Comparison of ENCODE assay signal across 8 cellular contexts in the genomic region with DNA sequence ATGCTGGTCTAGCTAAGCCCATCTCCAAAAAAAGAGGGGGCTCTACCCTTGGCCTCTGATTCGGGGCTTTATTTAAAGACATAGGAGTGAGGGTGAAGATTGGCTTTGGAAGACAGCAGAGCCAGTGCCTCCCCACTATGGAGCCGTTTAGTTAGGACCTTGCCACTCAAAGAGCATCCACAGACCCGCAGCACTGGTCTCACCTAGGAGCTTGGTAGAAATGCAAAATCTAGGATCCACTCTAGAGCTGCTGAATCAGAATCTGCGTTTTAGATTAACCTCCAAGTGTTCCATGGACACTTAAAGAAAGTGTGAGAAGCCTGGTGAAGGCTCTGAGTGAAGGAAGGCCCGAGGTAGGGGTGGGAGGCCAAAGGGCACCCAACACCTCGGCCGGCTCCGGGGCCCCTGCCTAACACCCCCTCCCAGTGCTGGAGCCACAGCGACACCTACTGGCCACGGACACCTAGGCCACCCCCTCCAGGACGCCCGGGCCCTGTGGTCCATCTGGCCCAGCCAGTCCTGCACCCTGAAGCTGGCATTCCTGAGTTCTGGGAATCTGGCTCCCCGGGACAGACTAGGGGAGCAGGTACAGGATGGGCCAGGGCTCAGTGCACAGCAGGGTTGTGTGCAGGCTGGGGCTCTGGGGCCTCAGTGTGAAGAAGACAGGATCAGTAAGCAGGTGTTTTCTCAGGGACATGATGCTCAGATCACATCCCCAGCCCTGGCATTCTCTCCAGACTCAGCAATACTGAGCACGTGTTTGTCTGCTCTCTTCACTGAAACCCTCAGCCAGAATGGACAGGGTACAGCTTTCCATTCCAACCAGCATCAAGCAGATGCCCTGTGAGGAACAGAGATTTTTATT.
DNase-seq lines count a peak whose midpoint lies in the region; ATAC-seq and TF ChIP-seq lines count a peak whose summit lies in the region.

No MANE protein-coding gene starts in this region.

- no peak overlapping the region for H3K4me3 Mint-ChIP-seq in WTC11

- DNase-seq in C1 segment of cervical spinal cord (lab: John Stamatoyannopoulos, UW) (peak in 13 of 14 donors; percentile 6 to 86 (median 72)), NCI-H146 treated with DMSO at 0.1 percent for 48 hours (lab: John Stamatoyannopoulos, UW; ENCODE audit: unreplicated experiment) (peak; percentile 10), WTC11 (ENCODE audit: low spot score) (peak; percentile 95), T47D (ENCODE audit: low read depth in 1 of 2, low spot score in 1 of 2) (peak; percentile 60 to 69), kidney glomerular epithelial cell (lab: John Stamatoyannopoulos, UW) (peak; percentile 15)
- DNase-seq in stimulated activated CD4-positive, alpha-beta T cell treated with anti-CD3 and anti-CD28 coated beads, Interleukin-1b, Interleukin-23, amount 100 ng/mL, for 48 hours, result peak; percentile 79

- in situ Hi-C loops in T47D (cut with HindIII; ENCODE audit: low pct_unique_long_range_greater_than_20kb, low sequenced_read_pairs), result no loop called here

- peaks cover 29% of the 10 kb centered on the region for H3K4me1 Mint-ChIP-seq in WTC11

- no peak overlapping the region for H3K27ac Mint-ChIP-seq in WTC11

- H3K9me3 Mint-ChIP-seq in WTC11, result no peaks in the 10 kb centered on the region

- POLR2A ChIA-PET in WTC11 (lab: Charles Lee), result interaction anchor here (0.6 to 0.9 kb wide), 2 partner anchors 19 to 180 kb away, joined by 3 read pairs; no protein-coding TSS in a partner anchor

- no peaks in the 10 kb centered on the region for H3K36me3 Mint-ChIP-seq in WTC11

- H3K27me3 Mint-ChIP-seq in WTC11 (ENCODE audit: low read depth), result peaks cover 2% of the 10 kb centered on the region; the same call in 1 of the 2 replicates

- CTCF ChIA-PET in WTC11 (lab: Charles Lee), result interaction anchor here (0.6 to 4.9 kb wide), 62 partner anchors 9 to 1751 kb away, joined by 3 to 131 read pairs (median 4); a partner anchor contains a TSS

- TF ChIP-seq CTCF in WTC11 (IDR thresholded peaks at IDR 0.05), result peak; percentile 98

- peak; percentile 66 for ATAC-seq in GM21360 (IDR thresholded peaks at IDR 0.05; ENCODE audit: unreplicated experiment)
- ATAC-seq in WTC11, result peak; percentile 87
- ATAC-seq in GM18520 (IDR thresholded peaks at IDR 0.05; ENCODE audit: unreplicated experiment), result no peak

TF ChIP-seq in WTC11, 78 proteins besides CTCF, POLR2A, EP300 and RAD21 (continues in another document):
- no peak for TF ChIP-seq MXD4 (CRISPR knock-in tag; IDR thresholded peaks at IDR 0.05; ENCODE audit: borderline replicate concordance)
- no peak for TF ChIP-seq IRF2 (CRISPR knock-in tag; IDR thresholded peaks at IDR 0.05; ENCODE audit: borderline replicate concordance, low read depth)
- TF ChIP-seq, protein P1, sequence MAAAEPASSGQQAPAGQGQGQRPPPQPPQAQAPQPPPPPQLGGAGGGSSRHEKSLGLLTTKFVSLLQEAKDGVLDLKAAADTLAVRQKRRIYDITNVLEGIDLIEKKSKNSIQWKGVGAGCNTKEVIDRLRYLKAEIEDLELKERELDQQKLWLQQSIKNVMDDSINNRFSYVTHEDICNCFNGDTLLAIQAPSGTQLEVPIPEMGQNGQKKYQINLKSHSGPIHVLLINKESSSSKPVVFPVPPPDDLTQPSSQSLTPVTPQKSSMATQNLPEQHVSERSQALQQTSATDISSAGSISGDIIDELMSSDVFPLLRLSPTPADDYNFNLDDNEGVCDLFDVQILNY (CRISPR knock-in tag; IDR thresholded peaks at IDR 0.05), result no peak
- no peak for TF ChIP-seq TEAD1 (CRISPR knock-in tag; IDR thresholded peaks at IDR 0.05)
- TF ChIP-seq GABPB1 (CRISPR knock-in tag; IDR thresholded peaks at IDR 0.05), result no peak
- no peak for TF ChIP-seq FOXJ3 (CRISPR knock-in tag; IDR thresholded peaks at IDR 0.05; ENCODE audit: borderline replicate concordance)
- TF ChIP-seq, protein P2, sequence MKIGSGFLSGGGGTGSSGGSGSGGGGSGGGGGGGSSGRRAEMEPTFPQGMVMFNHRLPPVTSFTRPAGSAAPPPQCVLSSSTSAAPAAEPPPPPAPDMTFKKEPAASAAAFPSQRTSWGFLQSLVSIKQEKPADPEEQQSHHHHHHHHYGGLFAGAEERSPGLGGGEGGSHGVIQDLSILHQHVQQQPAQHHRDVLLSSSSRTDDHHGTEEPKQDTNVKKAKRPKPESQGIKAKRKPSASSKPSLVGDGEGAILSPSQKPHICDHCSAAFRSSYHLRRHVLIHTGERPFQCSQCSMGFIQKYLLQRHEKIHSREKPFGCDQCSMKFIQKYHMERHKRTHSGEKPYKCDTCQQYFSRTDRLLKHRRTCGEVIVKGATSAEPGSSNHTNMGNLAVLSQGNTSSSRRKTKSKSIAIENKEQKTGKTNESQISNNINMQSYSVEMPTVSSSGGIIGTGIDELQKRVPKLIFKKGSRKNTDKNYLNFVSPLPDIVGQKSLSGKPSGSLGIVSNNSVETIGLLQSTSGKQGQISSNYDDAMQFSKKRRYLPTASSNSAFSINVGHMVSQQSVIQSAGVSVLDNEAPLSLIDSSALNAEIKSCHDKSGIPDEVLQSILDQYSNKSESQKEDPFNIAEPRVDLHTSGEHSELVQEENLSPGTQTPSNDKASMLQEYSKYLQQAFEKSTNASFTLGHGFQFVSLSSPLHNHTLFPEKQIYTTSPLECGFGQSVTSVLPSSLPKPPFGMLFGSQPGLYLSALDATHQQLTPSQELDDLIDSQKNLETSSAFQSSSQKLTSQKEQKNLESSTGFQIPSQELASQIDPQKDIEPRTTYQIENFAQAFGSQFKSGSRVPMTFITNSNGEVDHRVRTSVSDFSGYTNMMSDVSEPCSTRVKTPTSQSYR (CRISPR knock-in tag; IDR thresholded peaks at IDR 0.05), result no peak
- TF ChIP-seq, protein P3, sequence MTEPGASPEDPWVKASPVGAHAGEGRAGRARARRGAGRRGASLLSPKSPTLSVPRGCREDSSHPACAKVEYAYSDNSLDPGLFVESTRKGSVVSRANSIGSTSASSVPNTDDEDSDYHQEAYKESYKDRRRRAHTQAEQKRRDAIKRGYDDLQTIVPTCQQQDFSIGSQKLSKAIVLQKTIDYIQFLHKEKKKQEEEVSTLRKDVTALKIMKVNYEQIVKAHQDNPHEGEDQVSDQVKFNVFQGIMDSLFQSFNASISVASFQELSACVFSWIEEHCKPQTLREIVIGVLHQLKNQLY (CRISPR knock-in tag; IDR thresholded peaks at IDR 0.05), result no peak
- TF ChIP-seq, protein P4, sequence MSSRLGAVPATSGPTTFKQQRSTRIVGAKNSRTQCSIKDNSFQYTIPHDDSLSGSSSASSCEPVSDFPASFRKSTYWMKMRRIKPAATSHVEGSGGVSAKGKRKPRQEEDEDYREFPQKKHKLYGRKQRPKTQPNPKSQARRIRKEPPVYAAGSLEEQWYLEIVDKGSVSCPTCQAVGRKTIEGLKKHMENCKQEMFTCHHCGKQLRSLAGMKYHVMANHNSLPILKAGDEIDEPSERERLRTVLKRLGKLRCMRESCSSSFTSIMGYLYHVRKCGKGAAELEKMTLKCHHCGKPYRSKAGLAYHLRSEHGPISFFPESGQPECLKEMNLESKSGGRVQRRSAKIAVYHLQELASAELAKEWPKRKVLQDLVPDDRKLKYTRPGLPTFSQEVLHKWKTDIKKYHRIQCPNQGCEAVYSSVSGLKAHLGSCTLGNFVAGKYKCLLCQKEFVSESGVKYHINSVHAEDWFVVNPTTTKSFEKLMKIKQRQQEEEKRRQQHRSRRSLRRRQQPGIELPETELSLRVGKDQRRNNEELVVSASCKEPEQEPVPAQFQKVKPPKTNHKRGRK (CRISPR knock-in tag; IDR thresholded peaks at IDR 0.05; ENCODE audit: borderline replicate concordance), result no peak
- TF ChIP-seq, protein P5, sequence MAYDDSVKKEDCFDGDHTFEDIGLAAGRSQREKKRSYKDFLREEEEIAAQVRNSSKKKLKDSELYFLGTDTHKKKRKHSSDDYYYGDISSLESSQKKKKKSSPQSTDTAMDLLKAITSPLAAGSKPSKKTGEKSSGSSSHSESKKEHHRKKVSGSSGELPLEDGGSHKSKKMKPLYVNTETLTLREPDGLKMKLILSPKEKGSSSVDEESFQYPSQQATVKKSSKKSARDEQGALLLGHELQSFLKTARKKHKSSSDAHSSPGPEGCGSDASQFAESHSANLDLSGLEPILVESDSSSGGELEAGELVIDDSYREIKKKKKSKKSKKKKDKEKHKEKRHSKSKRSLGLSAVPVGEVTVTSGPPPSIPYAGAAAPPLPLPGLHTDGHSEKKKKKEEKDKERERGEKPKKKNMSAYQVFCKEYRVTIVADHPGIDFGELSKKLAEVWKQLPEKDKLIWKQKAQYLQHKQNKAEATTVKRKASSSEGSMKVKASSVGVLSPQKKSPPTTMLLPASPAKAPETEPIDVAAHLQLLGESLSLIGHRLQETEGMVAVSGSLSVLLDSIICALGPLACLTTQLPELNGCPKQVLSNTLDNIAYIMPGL (CRISPR knock-in tag; IDR thresholded peaks at IDR 0.05), result peak; percentile 42
- TF ChIP-seq, protein P6, sequence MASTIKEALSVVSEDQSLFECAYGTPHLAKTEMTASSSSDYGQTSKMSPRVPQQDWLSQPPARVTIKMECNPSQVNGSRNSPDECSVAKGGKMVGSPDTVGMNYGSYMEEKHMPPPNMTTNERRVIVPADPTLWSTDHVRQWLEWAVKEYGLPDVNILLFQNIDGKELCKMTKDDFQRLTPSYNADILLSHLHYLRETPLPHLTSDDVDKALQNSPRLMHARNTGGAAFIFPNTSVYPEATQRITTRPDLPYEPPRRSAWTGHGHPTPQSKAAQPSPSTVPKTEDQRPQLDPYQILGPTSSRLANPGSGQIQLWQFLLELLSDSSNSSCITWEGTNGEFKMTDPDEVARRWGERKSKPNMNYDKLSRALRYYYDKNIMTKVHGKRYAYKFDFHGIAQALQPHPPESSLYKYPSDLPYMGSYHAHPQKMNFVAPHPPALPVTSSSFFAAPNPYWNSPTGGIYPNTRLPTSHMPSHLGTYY (CRISPR knock-in tag; IDR thresholded peaks at IDR 0.05), result no peak
- TF ChIP-seq, protein P7, sequence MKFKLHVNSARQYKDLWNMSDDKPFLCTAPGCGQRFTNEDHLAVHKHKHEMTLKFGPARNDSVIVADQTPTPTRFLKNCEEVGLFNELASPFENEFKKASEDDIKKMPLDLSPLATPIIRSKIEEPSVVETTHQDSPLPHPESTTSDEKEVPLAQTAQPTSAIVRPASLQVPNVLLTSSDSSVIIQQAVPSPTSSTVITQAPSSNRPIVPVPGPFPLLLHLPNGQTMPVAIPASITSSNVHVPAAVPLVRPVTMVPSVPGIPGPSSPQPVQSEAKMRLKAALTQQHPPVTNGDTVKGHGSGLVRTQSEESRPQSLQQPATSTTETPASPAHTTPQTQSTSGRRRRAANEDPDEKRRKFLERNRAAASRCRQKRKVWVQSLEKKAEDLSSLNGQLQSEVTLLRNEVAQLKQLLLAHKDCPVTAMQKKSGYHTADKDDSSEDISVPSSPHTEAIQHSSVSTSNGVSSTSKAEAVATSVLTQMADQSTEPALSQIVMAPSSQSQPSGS (CRISPR knock-in tag; IDR thresholded peaks at IDR 0.05; ENCODE audit: borderline replicate concordance, low read depth), result no peak
- peak; percentile 89 for TF ChIP-seq ZNF121 (CRISPR knock-in tag; IDR thresholded peaks at IDR 0.05)
- TF ChIP-seq ETV6 (CRISPR knock-in tag; IDR thresholded peaks at IDR 0.05), result peak; percentile 57; the same call in 1 of the 2 replicates
- TF ChIP-seq TP53 (CRISPR knock-in tag; IDR thresholded peaks at IDR 0.05), result no peak

Comparison
In these comparisons a context has a peak if more than half of its experiments do, and no peak if none do; other contexts are left out.
1. DNase-seq: peak in every context shown above with its lines; median percentile 95 in WTC11; 79 in stimulated activated CD4-positive, alpha-beta T cell treated with anti-CD3 and anti-CD28 coated beads, Interleukin-1b, Interleukin-23, amount 100 ng/mL, for 48 hours; 72 in C1 segment of cervical spinal cord; 64 in T47D; 15 in kidney glomerular epithelial cell; 10 in NCI-H146 treated with DMSO at 0.1 percent for 48 hours.